Comparison of ENCODE assay signal across 8 cellular contexts in the genomic region with DNA sequence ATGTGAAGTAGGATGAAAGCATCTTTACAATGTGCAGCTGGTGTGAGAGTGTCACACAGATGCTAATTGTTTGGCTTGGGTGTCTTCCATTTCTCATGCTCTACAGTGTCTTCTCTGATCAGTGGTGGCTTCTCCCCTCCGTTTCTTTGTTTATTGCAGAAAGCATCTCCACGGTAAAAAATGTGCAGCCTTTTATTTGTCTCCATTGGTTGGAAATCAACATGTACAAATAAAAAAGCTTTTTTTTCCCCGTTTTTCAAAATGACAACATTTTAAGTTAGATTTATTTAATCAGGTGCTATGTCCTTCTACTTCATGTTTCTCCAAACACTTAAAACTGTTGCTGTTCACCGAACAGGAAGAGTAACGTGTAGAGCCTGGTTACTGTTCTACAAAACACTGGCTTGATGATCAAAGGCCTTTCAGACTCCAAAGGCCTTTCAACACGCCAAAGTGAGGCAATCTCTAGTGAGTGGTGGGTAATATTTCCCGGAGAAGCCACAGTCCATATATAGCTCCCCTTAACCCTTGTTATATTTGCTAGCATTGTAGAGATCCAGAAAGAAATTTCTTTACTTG. TPM values are rescaled to one million over a fixed set of nuclear protein-coding genes. Genes with fewer than 3 reads are reported as not detected.
DNase-seq lines count a peak whose midpoint lies in the region; ATAC-seq, FAIRE-seq and TF ChIP-seq lines count a peak whose summit lies in the region.
"Not testable (repeated sequence)": the region's sequence is repeated elsewhere in the genome, so short reads cannot be mapped to it uniquely, and the experiment has no call there.

No MANE protein-coding gene starts in this region.

- peaks cover 57% of the 10 kb centered on the region for H3K4me1 Mint-ChIP-seq in activated naive CD4-positive, alpha-beta T cell treated with anti-CD3 and anti-CD28 coated beads for 36 hours (ENCODE audit: low read depth)

- not testable (repeated sequence) for H3K9me3 ChIP-seq in mucosa of descending colon; thymus (ENCODE audit: control insufficient read depth)

- H3K27me3 Mint-ChIP-seq in activated naive CD4-positive, alpha-beta T cell treated with anti-CD3 and anti-CD28 coated beads for 36 hours (ENCODE audit: low read depth): not testable (repeated sequence)

- not testable (repeated sequence) for H3K36me3 ChIP-seq in mucosa of descending colon (ENCODE audit: low read depth); thymus (ENCODE audit: control insufficient read depth, insufficient read depth)

- peak overlapping the region; percentile 18 for H3K27ac ChIP-seq in thymus (ENCODE audit: low read depth)

- CTCF ChIA-PET in activated naive CD4-positive, alpha-beta T cell treated with anti-CD3 and anti-CD28 coated beads for 36 hours (lab: Charles Lee): interaction anchor here (0.6 to 1.0 kb wide), 2 partner anchors 125 to 1592 kb away, joined by 3 read pairs; no protein-coding TSS in a partner anchor

- not testable (repeated sequence) for H3K9me3 Mint-ChIP-seq in activated naive CD4-positive, alpha-beta T cell treated with anti-CD3 and anti-CD28 coated beads for 36 hours

- not testable (repeated sequence) for H3K27me3 ChIP-seq in thymus (ENCODE audit: control insufficient read depth, insufficient read depth)

- not testable (repeated sequence) for H3K4me1 ChIP-seq in mucosa of descending colon (ENCODE audit: low read depth); thymus (ENCODE audit: control insufficient read depth, insufficient read depth, low read length)

- H3K4me3 ChIP-seq in mucosa of descending colon; thymus (ENCODE audit: low read length): not testable (repeated sequence)

- intact Hi-C loops in activated naive CD4-positive, alpha-beta T cell treated with anti-CD3 and anti-CD28 coated beads for 36 hours (cut with micrococcal nuclease): loop anchor here (1.0 to 5.0 kb wide), 2 partner anchors 45 to 144 kb away; a partner anchor contains a TSS
- intact Hi-C loops in Right ventricle myocardium superior (cut with DNase I); mucosa of descending colon (cut with DNase I, micrococcal nuclease): not testable (repeated sequence)

- 31% methylated on average over 7 of the region's 7 CpGs for WGBS in thymus

- not testable (repeated sequence) for TF ChIP-seq CTCF in mucosa of descending colon (IDR thresholded peaks at IDR 0.05)

- H3K36me3 Mint-ChIP-seq in activated naive CD4-positive, alpha-beta T cell treated with anti-CD3 and anti-CD28 coated beads for 36 hours (ENCODE audit: low read depth): not testable (repeated sequence)

- peak; percentile 18 for FAIRE-seq in GM18507 (lab: Jason Lieb, UNC)

- H3K4me3 Mint-ChIP-seq in activated naive CD4-positive, alpha-beta T cell treated with anti-CD3 and anti-CD28 coated beads for 36 hours: peak overlapping the region; percentile 50

- not testable (repeated sequence) for DNase-seq in GM18507 (ENCODE audit: extremely low spot score, insufficient read length, low read depth); Right ventricle myocardium superior; mucosa of descending colon
- DNase-seq in NCI-H1694 (lab: John Stamatoyannopoulos, UW): peak; percentile 54
- DNase-seq in SKM-1 (lab: John Stamatoyannopoulos, UW; ENCODE audit: unreplicated experiment): peak; percentile 27
- peak; percentile 32 for DNase-seq in activated naive CD4-positive, alpha-beta T cell treated with anti-CD3 and anti-CD28 coated beads for 36 hours

- H3K27ac Mint-ChIP-seq in activated naive CD4-positive, alpha-beta T cell treated with anti-CD3 and anti-CD28 coated beads for 36 hours: peak overlapping the region; percentile 82

- ATAC-seq in HG03066 (IDR thresholded peaks at IDR 0.05; ENCODE audit: low read depth, unreplicated experiment): peak; percentile 27
- ATAC-seq in Right ventricle myocardium superior (ENCODE audit: poor library complexity): peak; percentile 93
- ATAC-seq in mucosa of descending colon: peak; percentile 33

RNA-seq across cellular contexts. Expression of a gene that starts 48.8 kb away (rescaled TPM):
- 10 to 100 TPM; 36.8 to 39.2 TPM for total RNA-seq in activated naive CD4-positive, alpha-beta T cell treated with anti-CD3 and anti-CD28 coated beads for 36 hours
- 7.3 TPM for total RNA-seq in Right ventricle myocardium superior
- 10 to 100 TPM; 12.9 to 19.1 (median 16.4) TPM for total RNA-seq in mucosa of descending colon
- polyA plus RNA-seq in thymus: 29.3 TPM

Comparison
In these comparisons a context has a peak if more than half of its experiments do, and no peak if none do; other contexts are left out.
1. ATAC-seq: peak in every context shown above with its lines; median percentile 93 in Right ventricle myocardium superior; 33 in mucosa of descending colon; 27 in HG03066.